ENCODE assay signal across 17 cellular contexts in the genomic region with DNA sequence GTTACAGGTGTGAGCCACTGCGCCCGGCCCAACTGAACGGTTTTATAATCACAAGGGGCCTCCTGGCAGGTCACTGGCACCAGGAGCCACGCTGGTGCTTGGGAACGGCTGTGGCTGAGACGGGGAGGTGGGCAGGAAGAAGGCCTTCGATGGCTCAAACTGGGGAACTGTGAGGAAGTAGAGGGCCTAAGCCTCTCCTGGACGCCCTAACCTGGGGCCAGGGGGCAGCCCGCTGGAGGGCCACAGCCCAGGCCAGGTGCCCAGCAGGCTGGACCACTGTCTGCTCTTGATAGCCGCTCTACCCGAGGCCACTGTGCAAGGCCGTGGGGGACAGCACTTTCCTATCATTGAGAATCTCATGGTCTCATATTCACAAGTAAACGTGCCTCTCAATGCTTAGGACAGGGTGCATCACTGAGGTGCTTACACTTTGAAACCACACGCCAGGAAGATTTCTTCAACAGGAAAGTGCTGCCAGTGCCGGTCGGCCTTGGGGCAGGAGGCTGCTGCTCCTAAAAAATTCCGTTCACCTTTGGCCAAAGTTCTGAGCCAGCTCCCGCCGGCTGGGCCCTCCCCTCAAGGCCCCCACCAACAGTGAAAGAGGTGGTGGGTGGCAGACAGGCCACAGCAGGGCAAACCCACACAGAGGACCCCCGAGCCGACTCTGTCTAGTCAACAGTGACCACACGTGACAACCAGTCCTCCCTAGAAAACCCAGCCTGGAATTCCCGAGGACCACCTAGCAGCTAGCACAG. TPM values are rescaled to one million over a fixed set of nuclear protein-coding genes. Genes with fewer than 3 reads are reported as not detected.
DNase-seq lines count a peak whose midpoint lies in the region; ATAC-seq, FAIRE-seq and TF ChIP-seq lines count a peak whose summit lies in the region.
"Had no signal": no experiment of that assay in that cellular context is flagged by ENCODE, and none has a peak within 500 bp of the region (broad histone marks: within the 10 kb centered on the region; RNA-seq: fewer than 3 reads in every experiment).

No MANE protein-coding gene starts in this region.

- SMC1A ChIA-PET in GM12878 (lab: Charles Lee; ENCODE audit: uncharacterized antibody, unreplicated experiment): no interaction called here

- H3K9me3 Mint-ChIP-seq in activated naive CD4-positive, alpha-beta T cell treated with anti-CD3 and anti-CD28 coated beads, Interleukin-2, amount 10 ng/mL, durations not matched to agents 7 days and 5 days: no peaks in the 10 kb centered on the region

- WGBS in GM12878 (ENCODE audit: insufficient coverage, insufficient replicate concordance, low lambda C conversion rate, missing lambda C conversion rate): 88% methylated on average over 23 of the region's 23 CpGs

- FAIRE-seq in GM12878 (lab: Jason Lieb, UNC) (no peak), kidney (lab: Jason Lieb, UNC) (no peak)

- no peaks in the 10 kb centered on the region for H4K20me1 ChIP-seq in GM12878 (ENCODE audit: control insufficient read depth, insufficient read depth)

- RAD21 ChIA-PET in GM12878 (lab: Charles Lee; ENCODE audit: unreplicated experiment): no interaction called here

- no peak for ATAC-seq in GM12878

- H3K27me3 Mint-ChIP-seq in activated naive CD4-positive, alpha-beta T cell treated with anti-CD3 and anti-CD28 coated beads, Interleukin-2, amount 10 ng/mL, durations not matched to agents 7 days and 5 days: no peaks in the 10 kb centered on the region

- no peak for TF ChIP-seq RAD21 in GM12878 (IDR thresholded peaks at IDR 0.05; ENCODE audit: insufficient read depth, low read depth, low read length)

- TSS peak; percentile 62 for BruUV-seq in GM12878 (replicated peaks; lab: Mats Ljungman, UMichigan)

- TF ChIP-seq CTCF in GM12878 (IDR thresholded peaks at IDR 0.05 in 2 of 3, conservative IDR thresholded peaks at IDR 0.05 in 1 of 3; ENCODE audit: control insufficient read depth in 2 of 3, extremely low read depth in 1 of 3, insufficient read depth in 1 of 3, low read depth in 3 of 3, low read length in 3 of 3) (no peak), kidney (IDR thresholded peaks at IDR 0.05; ENCODE audit: borderline replicate concordance, extremely low read depth, insufficient read depth) (no peak), GM20000 (IDR thresholded peaks at IDR 0.05; ENCODE audit: extremely low read depth, missing control alignments) (no peak)

- H3K36me3 ChIP-seq in GM12878 (ENCODE audit: control insufficient read depth in 2 of 2, insufficient read depth in 2 of 2, low read length in 1 of 2): peaks cover 8 to 31% of the 10 kb centered on the region in 2 experiments; a peak in 3 of 4 replicates
- H3K36me3 ChIP-seq in kidney (ENCODE audit: control insufficient read depth in 1 of 2, insufficient read depth in 2 of 2, low read length in 2 of 2): peaks cover 9 to 13% of the 10 kb centered on the region in 2 donors

- no peak overlapping the region for H3K4me2 ChIP-seq in GM12878 (ENCODE audit: control insufficient read depth, insufficient read depth)
- H3K4me2 ChIP-seq: BLaER1 treated with 17β-estradiol and CSF1 and Interleukin-3, amounts not matched to agents 10 nM and 100 nM had no signal

- no peak overlapping the region for H3K9ac ChIP-seq in GM12878 (ENCODE audit: control insufficient read depth, insufficient read depth, low read length)
- no peak overlapping the region for H3K9ac ChIP-seq in kidney (ENCODE audit: low read length in 2 of 2)
- H3K9ac ChIP-seq: BLaER1 treated with 17β-estradiol and CSF1 and Interleukin-3, amounts not matched to agents 10 nM and 100 nM had no signal

- H3K27me3 ChIP-seq in GM12878 (replicated peaks in 1 of 2; ENCODE audit: control insufficient read depth in 2 of 2, insufficient read depth in 2 of 2, low read length in 1 of 2): no peaks in the 10 kb centered on the region
- H3K27me3 ChIP-seq: BLaER1 treated with 17β-estradiol and CSF1 and Interleukin-3, amounts not matched to agents 10 nM and 100 nM; SJSA1 had no signal

- no peak for TF ChIP-seq EP300 in GM12878 (IDR thresholded peaks at IDR 0.05; ENCODE audit: borderline replicate concordance in 1 of 2, control insufficient read depth in 1 of 2, low read depth in 2 of 2, low read length in 2 of 2)

- in situ Hi-C loops in GM12878 (cut with MboI): no loop called here

- H3K4me1 Mint-ChIP-seq in activated naive CD4-positive, alpha-beta T cell treated with anti-CD3 and anti-CD28 coated beads, Interleukin-2, amount 10 ng/mL, durations not matched to agents 7 days and 5 days: peaks cover 1% of the 10 kb centered on the region

- H3K79me2 ChIP-seq in GM12878 (ENCODE audit: control insufficient read depth, insufficient read depth, low read length): peaks cover 10% of the 10 kb centered on the region

- no peak overlapping the region for H3K4me3 Mint-ChIP-seq in activated naive CD4-positive, alpha-beta T cell treated with anti-CD3 and anti-CD28 coated beads, Interleukin-2, amount 10 ng/mL, durations not matched to agents 7 days and 5 days

- H3K27ac ChIP-seq in GM12878 (ENCODE audit: control insufficient read depth, insufficient read depth) (no peak overlapping the region), kidney (ENCODE audit: low read depth in 2 of 2, low read length in 2 of 2) (no peak overlapping the region)
- H3K27ac ChIP-seq: BLaER1 treated with 17β-estradiol and CSF1 and Interleukin-3, amounts not matched to agents 10 nM and 100 nM; SJSA1 had no signal

- H3K27ac Mint-ChIP-seq in activated naive CD4-positive, alpha-beta T cell treated with anti-CD3 and anti-CD28 coated beads, Interleukin-2, amount 10 ng/mL, durations not matched to agents 7 days and 5 days: peak overlapping the region; percentile 52

- peaks cover 11% of the 10 kb centered on the region for H3K36me3 Mint-ChIP-seq in activated naive CD4-positive, alpha-beta T cell treated with anti-CD3 and anti-CD28 coated beads, Interleukin-2, amount 10 ng/mL, durations not matched to agents 7 days and 5 days

- POLR2A ChIA-PET in GM12878 (lab: Charles Lee): interaction anchor here (0.7 kb wide), 1 partner anchor 13 kb away, joined by 3 read pairs; no protein-coding TSS in a partner anchor

- no peak overlapping the region for H2AFZ ChIP-seq in GM12878 (ENCODE audit: control insufficient read depth, low read depth, low read length)

- intact Hi-C loops in GM12878 (cut with micrococcal nuclease; ENCODE audit: unreplicated experiment): no loop called here
- intact Hi-C loops in posterior vena cava (cut with DNase I): no loop called here
- intact Hi-C loops in kidney (cut with DNase I): no loop called here

- CTCF ChIA-PET in activated naive CD4-positive, alpha-beta T cell treated with anti-CD3 and anti-CD28 coated beads, Interleukin-2, amount 10 ng/mL, durations not matched to agents 7 days and 5 days (lab: Charles Lee): no interaction called here
- CTCF ChIA-PET in GM12878 (lab: Yijun Ruan, JAX): no interaction called here

- no peak; the same call in 1 of the 2 replicates for TF ChIP-seq POLR2A in GM12878 (IDR thresholded peaks at IDR 0.05; ENCODE audit: low read depth, low read length)

- no peak for DNase-seq in activated naive CD4-positive, alpha-beta T cell treated with anti-CD3 and anti-CD28 coated beads, Interleukin-2, amount 10 ng/mL, durations not matched to agents 7 days and 5 days
- no peak for DNase-seq in activated naive CD4-positive, alpha-beta T cell treated with Interleukin-2 at 50 U/mL for 16 hours
- no peak for DNase-seq in GM12878 (ENCODE audit: low read depth, low spot score)
- DNase-seq in posterior vena cava (ENCODE audit: low spot score): peak; percentile 66
- DNase-seq in kidney: no peak
- DNase-seq in GM20000 (ENCODE audit: low spot score): no peak
- DNase-seq: 8988T, DMS153, EL, H7, Karpas-422, NCI-H1417, NCI-H2029, NCI-H510A treated with DMSO at 0.1 percent for 48 hours, RPMI8226 had no signal

- H3K4me3 ChIP-seq in GM12878 (no peak overlapping the region), kidney (ENCODE audit: low read length in 2 of 2) (no peak overlapping the region)
- H3K4me3 ChIP-seq: BLaER1 treated with 17β-estradiol and CSF1 and Interleukin-3, amounts not matched to agents 10 nM and 100 nM; SJSA1 had no signal

- H3K4me1 ChIP-seq in GM12878 (ENCODE audit: control insufficient read depth, insufficient read depth, low read length) (peaks cover 2% of the 10 kb centered on the region), kidney (ENCODE audit: control insufficient read depth in 1 of 2, insufficient read depth in 1 of 2, low read depth in 1 of 2, low read length in 2 of 2) (no peaks in the 10 kb centered on the region)
- H3K4me1 ChIP-seq: SJSA1 had no signal

- H3K9me3 ChIP-seq in GM12878 (replicated peaks; ENCODE audit: control insufficient read depth, insufficient read depth, low read length): no peaks in the 10 kb centered on the region
- no peaks in the 10 kb centered on the region for H3K9me3 ChIP-seq in kidney (ENCODE audit: control insufficient read depth in 1 of 2, low read length in 2 of 2)
- H3K9me3 ChIP-seq: BLaER1 treated with 17β-estradiol and CSF1 and Interleukin-3, amounts not matched to agents 10 nM and 100 nM; SJSA1 had no signal

RNA-seq across cellular contexts. Expression of gene GATD1, which starts 7.2 kb away (rescaled TPM):
- 169 and 199 TPM in 2 replicates for total RNA-seq in GM12878 (2013; cell fraction: nucleolus; rRNA removed)
- total RNA-seq in GM12878 (2014; rRNA removed) (19.0 and 28.2 TPM in 2 replicates), GM12878 (2014; rRNA removed; fragmentation: Illumina TruSeq; extraction: Trizol) (16.3 and 20.3 TPM in 2 replicates), GM12878 (2021) (59.7 and 62.3 TPM in 2 replicates), posterior vena cava (10 to 100 TPM; 33.0 to 38.8 TPM), kidney (66.2 TPM)
- polyA plus RNA-seq in GM12878 (2011; ENCODE audit: low read depth): 29.1 TPM
- polyA plus RNA-seq in GM12878 (2011; rRNA removed) (11.8 and 17.0 TPM in 2 replicates), GM12878 (2014; fragmentation: Illumina TruSeq; extraction: Trizol) (4.3 and 18.5 TPM in 2 replicates), GM12878 (2014; fragmentation: Nextera tagmentation; extraction: Ambion mirVana) (1 to 10 TPM; 1.2 to 3.3 TPM), GM12878 (2014; rRNA removed) (85.8 and 92.6 TPM in 2 replicates), GM12878 (2016; fragmentation: Nextera tagmentation; extraction: Ambion mirVana) (10 to 100 TPM; 24.3 to 28.0 TPM), kidney (ENCODE audit: insufficient read depth, low read depth, low replicate concordance) (38.3 TPM)
- polyA plus RNA-seq in GM12878 (2011; cell fraction: cytosol; rRNA removed): 30.5 and 60.2 TPM in 2 replicates
- 246 and 392 TPM in 2 replicates for polyA plus RNA-seq in GM12878 (2011; cell fraction: nucleus; rRNA removed)
- 21.7 and 24.5 TPM in 2 replicates for polyA plus RNA-seq in GM12878 (2012)
- polyA minus RNA-seq in GM12878 (2011; rRNA and poly(A)+ RNA removed): 8.6 and 24.9 TPM in 2 replicates
- 8.4 and 13.1 TPM in 2 replicates for polyA minus RNA-seq in GM12878 (2011; cell fraction: cytosol; rRNA and poly(A)+ RNA removed)
- 23.9 and 49.5 TPM in 2 replicates for polyA minus RNA-seq in GM12878 (2011; cell fraction: nucleus; rRNA and poly(A)+ RNA removed)

RNA-seq across cellular contexts. Expression of gene CEND1, which starts 19.8 kb away (rescaled TPM):
- 0.59 and 1.2 TPM in 2 replicates for total RNA-seq in GM12878 (2013; cell fraction: nucleolus; rRNA removed)
- total RNA-seq in GM12878 (2014; rRNA removed): 5.5 and 7.2 TPM in 2 replicates
- 1.3 and 2.2 TPM in 2 replicates for total RNA-seq in GM12878 (2014; rRNA removed; fragmentation: Illumina TruSeq; extraction: Trizol)
- total RNA-seq in GM12878 (2021): 6.9 and 9.0 TPM in 2 replicates
- polyA plus RNA-seq in GM12878 (2011; ENCODE audit: low read depth): 0.83 TPM
- polyA plus RNA-seq in GM12878 (2011; rRNA removed): 0.22 and 0.31 TPM in 2 replicates
- polyA plus RNA-seq in GM12878 (2011; cell fraction: cytosol; rRNA removed): 1.2 and 1.5 TPM in 2 replicates
- polyA plus RNA-seq in GM12878 (2011; cell fraction: nucleus; rRNA removed): 1.2 and 2.8 TPM in 2 replicates
- polyA plus RNA-seq in GM12878 (2012): 2.0 and 3.4 TPM in 2 replicates
- polyA plus RNA-seq in GM12878 (2014; fragmentation: Illumina TruSeq; extraction: Trizol): 0.35 and 1.4 TPM in 2 replicates
- polyA plus RNA-seq in GM12878 (2014; fragmentation: Nextera tagmentation; extraction: Ambion mirVana): under 1 TPM in 1 of 2 experiments, not detected in 1; 0.55 TPM
- 7.3 and 10.1 TPM in 2 replicates for polyA plus RNA-seq in GM12878 (2014; rRNA removed)
- polyA plus RNA-seq in GM12878 (2016; fragmentation: Nextera tagmentation; extraction: Ambion mirVana): 10 to 100 TPM; 12.7 to 13.6 TPM
- 0.21 TPM in 1 of 2 replicates, not detected in the other for polyA minus RNA-seq in GM12878 (2011; rRNA and poly(A)+ RNA removed)
- polyA minus RNA-seq in GM12878 (2011; cell fraction: cytosol; rRNA and poly(A)+ RNA removed): 0.67 and 1.4 TPM in 2 replicates
- polyA minus RNA-seq in GM12878 (2011; cell fraction: nucleus; rRNA and poly(A)+ RNA removed): 0.36 and 0.77 TPM in 2 replicates
- not detected for total RNA-seq in posterior vena cava
- total RNA-seq in kidney: 0.16 TPM
- polyA plus RNA-seq in kidney (ENCODE audit: insufficient read depth, low read depth, low replicate concordance): 3.6 TPM

RNA-seq across cellular contexts. Expression of gene TALDO1, which starts 22.8 kb away (rescaled TPM):
- 34.6 and 35.6 TPM in 2 replicates for total RNA-seq in GM12878 (2013; cell fraction: nucleolus; rRNA removed)
- total RNA-seq in GM12878 (2014; rRNA removed) (168 and 176 TPM in 2 replicates), GM12878 (2014; rRNA removed; fragmentation: Illumina TruSeq; extraction: Trizol) (139 and 148 TPM in 2 replicates), GM12878 (2021) (226 and 227 TPM in 2 replicates), posterior vena cava (100 to 1,000 TPM in 1 of 2 donors, 10 to 100 TPM in 1; 76.8 to 109 TPM), kidney (175 TPM)
- polyA plus RNA-seq in GM12878 (2011; ENCODE audit: low read depth): 120 TPM
- polyA plus RNA-seq in GM12878 (2011; rRNA removed) (88.2 and 152 TPM in 2 replicates), GM12878 (2014; fragmentation: Illumina TruSeq; extraction: Trizol) (70.6 and 146 TPM in 2 replicates), GM12878 (2014; fragmentation: Nextera tagmentation; extraction: Ambion mirVana) (100 to 1,000 TPM; 121 to 189 TPM), GM12878 (2014; rRNA removed) (227 and 242 TPM in 2 replicates), GM12878 (2016; fragmentation: Nextera tagmentation; extraction: Ambion mirVana) (100 to 1,000 TPM; 293 to 302 TPM), kidney (ENCODE audit: insufficient read depth, low read depth, low replicate concordance) (312 TPM)
- 193 and 210 TPM in 2 replicates for polyA plus RNA-seq in GM12878 (2011; cell fraction: cytosol; rRNA removed)
- 130 and 164 TPM in 2 replicates for polyA plus RNA-seq in GM12878 (2011; cell fraction: nucleus; rRNA removed)
- polyA plus RNA-seq in GM12878 (2012): 116 and 122 TPM in 2 replicates
- 51.3 and 80.4 TPM in 2 replicates for polyA minus RNA-seq in GM12878 (2011; rRNA and poly(A)+ RNA removed)
- 49.3 and 52.0 TPM in 2 replicates for polyA minus RNA-seq in GM12878 (2011; cell fraction: cytosol; rRNA and poly(A)+ RNA removed)
- polyA minus RNA-seq in GM12878 (2011; cell fraction: nucleus; rRNA and poly(A)+ RNA removed): 13.9 and 22.8 TPM in 2 replicates

RNA-seq across cellular contexts. Expression of gene SLC25A22, which starts 28.0 kb away (rescaled TPM):
- total RNA-seq in GM12878 (2013; cell fraction: nucleolus; rRNA removed): 16.7 and 17.1 TPM in 2 replicates
- total RNA-seq in GM12878 (2014; rRNA removed) (7.5 and 8.3 TPM in 2 replicates), GM12878 (2014; rRNA removed; fragmentation: Illumina TruSeq; extraction: Trizol) (3.6 and 3.9 TPM in 2 replicates), GM12878 (2021) (22.8 and 27.0 TPM in 2 replicates), posterior vena cava (10 to 100 TPM; 10.6 to 11.2 TPM), kidney (17.8 TPM)
- 2.6 TPM for polyA plus RNA-seq in GM12878 (2011; ENCODE audit: low read depth)
- polyA plus RNA-seq in GM12878 (2011; rRNA removed) (2.9 and 8.0 TPM in 2 replicates), GM12878 (2014; fragmentation: Illumina TruSeq; extraction: Trizol) (0.68 and 3.3 TPM in 2 replicates), GM12878 (2014; fragmentation: Nextera tagmentation; extraction: Ambion mirVana) (under 1 TPM; 0.27 to 0.46 TPM), GM12878 (2014; rRNA removed) (14.8 and 21.1 TPM in 2 replicates), GM12878 (2016; fragmentation: Nextera tagmentation; extraction: Ambion mirVana) (10 to 100 TPM; 14.4 to 18.4 TPM), kidney (ENCODE audit: insufficient read depth, low read depth, low replicate concordance) (14.3 TPM)
- polyA plus RNA-seq in GM12878 (2011; cell fraction: cytosol; rRNA removed): 5.8 and 10.9 TPM in 2 replicates
- 86.1 and 121 TPM in 2 replicates for polyA plus RNA-seq in GM12878 (2011; cell fraction: nucleus; rRNA removed)
- polyA plus RNA-seq in GM12878 (2012): 13.0 and 13.2 TPM in 2 replicates
- 10.6 and 12.7 TPM in 2 replicates for polyA minus RNA-seq in GM12878 (2011; rRNA and poly(A)+ RNA removed)
- 9.0 and 9.8 TPM in 2 replicates for polyA minus RNA-seq in GM12878 (2011; cell fraction: cytosol; rRNA and poly(A)+ RNA removed)
- 16.7 and 27.7 TPM in 2 replicates for polyA minus RNA-seq in GM12878 (2011; cell fraction: nucleus; rRNA and poly(A)+ RNA removed)

RNA-seq across cellular contexts. Expression of gene PIDD1, which starts 35.0 kb away (rescaled TPM):
- total RNA-seq in GM12878 (2013; cell fraction: nucleolus; rRNA removed): 27.7 and 33.8 TPM in 2 replicates
- total RNA-seq in GM12878 (2014; rRNA removed) (15.6 and 19.1 TPM in 2 replicates), GM12878 (2014; rRNA removed; fragmentation: Illumina TruSeq; extraction: Trizol) (3.8 and 4.0 TPM in 2 replicates), GM12878 (2021) (33.7 and 42.0 TPM in 2 replicates), posterior vena cava (1 to 10 TPM; 6.0 to 6.5 TPM), kidney (16.5 TPM)
- polyA plus RNA-seq in GM12878 (2011; ENCODE audit: low read depth): 5.8 TPM
- polyA plus RNA-seq in GM12878 (2011; rRNA removed) (2.8 and 8.0 TPM in 2 replicates), GM12878 (2014; fragmentation: Illumina TruSeq; extraction: Trizol) (0.54 and 2.1 TPM in 2 replicates), GM12878 (2014; fragmentation: Nextera tagmentation; extraction: Ambion mirVana) (under 1 TPM; 0.11 to 0.84 TPM), GM12878 (2014; rRNA removed) (52.2 and 64.4 TPM in 2 replicates), GM12878 (2016; fragmentation: Nextera tagmentation; extraction: Ambion mirVana) (10 to 100 TPM; 52.6 to 53.6 TPM), kidney (ENCODE audit: insufficient read depth, low read depth, low replicate concordance) (9.1 TPM)
- polyA plus RNA-seq in GM12878 (2011; cell fraction: cytosol; rRNA removed): 15.9 and 28.4 TPM in 2 replicates
- 277 and 344 TPM in 2 replicates for polyA plus RNA-seq in GM12878 (2011; cell fraction: nucleus; rRNA removed)
- 23.5 and 27.2 TPM in 2 replicates for polyA plus RNA-seq in GM12878 (2012)
- polyA minus RNA-seq in GM12878 (2011; rRNA and poly(A)+ RNA removed): 3.9 and 12.7 TPM in 2 replicates
- 7.5 and 9.9 TPM in 2 replicates for polyA minus RNA-seq in GM12878 (2011; cell fraction: cytosol; rRNA and poly(A)+ RNA removed)
- polyA minus RNA-seq in GM12878 (2011; cell fraction: nucleus; rRNA and poly(A)+ RNA removed): 30.1 and 49.1 TPM in 2 replicates
